13 cellular contexts compared by ENCODE assay signal in the genomic region with DNA sequence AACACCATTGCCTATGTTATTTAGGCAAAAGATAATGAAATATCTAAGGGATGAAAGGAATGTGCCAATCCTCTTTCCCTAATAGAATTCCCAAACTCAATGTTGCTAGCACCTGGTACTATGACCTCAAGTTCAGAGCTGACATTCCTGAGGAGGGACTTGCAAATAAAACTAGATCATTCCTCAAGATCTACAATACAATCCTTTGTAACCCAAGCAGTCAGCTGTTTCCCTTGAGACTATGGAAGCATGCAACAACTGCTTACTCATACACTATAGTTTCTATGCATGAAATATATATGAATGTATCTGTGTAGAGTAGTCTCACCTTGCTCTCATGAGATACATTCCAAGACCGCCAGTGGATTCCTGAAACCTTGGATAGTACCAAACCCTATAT.
DNase-seq lines count a peak whose midpoint lies in the region; TF ChIP-seq lines count a peak whose summit lies in the region.
"Had no signal": no experiment of that assay in that cellular context is flagged by ENCODE, and none has a peak within 500 bp of the region (broad histone marks: within the 10 kb centered on the region; RNA-seq: fewer than 3 reads in every experiment).

No MANE protein-coding gene starts in this region.

- CTCF ChIA-PET in AG04449 (lab: Yijun Ruan, JAX) = interaction anchor here (1.5 kb wide), 1 partner anchor 9 kb away, joined by 4 read pairs; no protein-coding TSS in a partner anchor
- CTCF ChIA-PET in mammary epithelial cell (lab: Charles Lee; ENCODE audit: low non-redundant PET) = no interaction called here
- CTCF ChIA-PET in GM10248 (lab: Yijun Ruan, JAX) = interaction anchor here (3.5 kb wide), 1 partner anchor 9 kb away, joined by 11 read pairs; no protein-coding TSS in a partner anchor

- dilution Hi-C loops in mammary epithelial cell (cut with HindIII; ENCODE audit: low sequenced_read_pairs) = no loop called here

- POLR2A ChIA-PET in AG04449 (lab: Yijun Ruan, JAX) (interaction anchor here (0.7 kb wide), 1 partner anchor 22 kb away, joined by 3 read pairs; no protein-coding TSS in a partner anchor), GM10248 (lab: Yijun Ruan, JAX) (no interaction called here)

- DNase-seq in AG04449 (ENCODE audit: low read depth, low spot score) (peak; percentile 80), HS-27A (ENCODE audit: low read depth) (peak; percentile 74), mammary epithelial cell (peak; percentile 91), iPS DF 4.7 (ENCODE audit: extremely low read depth, low spot score) (peak; percentile 14), COLO668 (lab: John Stamatoyannopoulos, UW; ENCODE audit: unreplicated experiment) (no peak), DMS 273 treated with DMSO at 0.1 percent for 48 hours (lab: John Stamatoyannopoulos, UW) (no peak), GM10248 (ENCODE audit: extremely low spot score) (no peak)
- DNase-seq in activated CD4-positive, alpha-beta T cell treated with anti-CD3 and anti-CD28 coated beads for 48 hours = no peak
- DNase-seq: activated CD4-positive, alpha-beta T cell treated with anti-CD3 and anti-CD28 coated beads for 1 hour; left lung; NCI-H1092 treated with DMSO at 0.1 percent for 48 hours; NCI-H774 had no signal

- intact Hi-C loops in mammary epithelial cell (cut with micrococcal nuclease) = no loop called here

- peak overlapping the region; percentile 43 for H3K9ac ChIP-seq in mammary epithelial cell (ENCODE audit: insufficient read depth, low read length)

- H3K4me3 ChIP-seq in AG04449 (ENCODE audit: low read depth, low read length) (no peak overlapping the region), mammary epithelial cell (replicated peaks in 1 of 3; ENCODE audit: insufficient read depth in 1 of 3, low read depth in 2 of 3, low read length in 3 of 3) (no peak overlapping the region)
- H3K4me3 ChIP-seq: cardiac muscle cell, left lung had no signal

- H3K79me2 ChIP-seq in mammary epithelial cell (ENCODE audit: insufficient read depth, low read length) = peaks cover 49% of the 10 kb centered on the region

- H3K9me3 ChIP-seq in mammary epithelial cell (replicated peaks; ENCODE audit: insufficient read depth, low read length) = no peaks in the 10 kb centered on the region
- H3K9me3 ChIP-seq: left lung had no signal

- peak overlapping the region; percentile 24 for H3K4me2 ChIP-seq in mammary epithelial cell (ENCODE audit: insufficient read depth, low read depth, low read length)

- no peaks in the 10 kb centered on the region for H3K27me3 ChIP-seq in mammary epithelial cell (ENCODE audit: insufficient read depth, low read length)
- H3K27me3 ChIP-seq: cardiac muscle cell, left lung had no signal

- no TSS peak for BruUV-seq in mammary epithelial cell (replicated peaks; lab: Mats Ljungman, UMichigan)

- TF ChIP-seq CTCF in AG04449 (IDR thresholded peaks at IDR 0.05; ENCODE audit: insufficient read depth, low read length, missing control alignments) (no peak), mammary epithelial cell (conservative IDR thresholded peaks at IDR 0.05 in 1 of 2, IDR thresholded peaks at IDR 0.05 in 1 of 2; ENCODE audit: extremely low read depth in 1 of 2, insufficient read depth in 1 of 2, low read depth in 1 of 2, low read length in 2 of 2) (no peak), GM10248 (IDR thresholded peaks at IDR 0.05; ENCODE audit: control extremely low read depth, extremely low read depth, low read depth, missing control alignments) (no peak)

- H4K20me1 ChIP-seq in mammary epithelial cell (ENCODE audit: insufficient read depth, low read length) = no peaks in the 10 kb centered on the region

- in situ Hi-C loops in mammary epithelial cell (cut with MboI; ENCODE audit: low sequenced_read_pairs in 2 of 2) = no loop called here

- WGBS in mammary epithelial cell (ENCODE audit: low coverage, missing lambda C conversion rate) = 83% methylated on average over 1 of the region's 1 CpG

- peaks cover 20% of the 10 kb centered on the region for H3K4me1 ChIP-seq in mammary epithelial cell (ENCODE audit: insufficient read depth, low read length)

- H3K27ac ChIP-seq in mammary epithelial cell (ENCODE audit: insufficient read depth, low read depth, low read length) = peak overlapping the region; percentile 89
- H3K27ac ChIP-seq: cardiac muscle cell, left lung had no signal

- H3K36me3 ChIP-seq in mammary epithelial cell (ENCODE audit: insufficient read depth, low read length) = no peaks in the 10 kb centered on the region
- H3K36me3 ChIP-seq: cardiac muscle cell, left lung had no signal

- H2AFZ ChIP-seq in mammary epithelial cell (ENCODE audit: low read depth, low read length) = no peak overlapping the region

Comparison
In these comparisons a context has a peak if more than half of its experiments do, and no peak if none do; other contexts are left out.
1. DNase-seq: peak in AG04449 (single experiment), HS-27A (single experiment), mammary epithelial cell (single experiment) and iPS DF 4.7 (single experiment); none in COLO668 (single experiment), DMS 273 treated with DMSO at 0.1 percent for 48 hours (single experiment), activated CD4-positive, alpha-beta T cell treated with anti-CD3 and anti-CD28 coated beads for 48 hours (single experiment) and GM10248 (single experiment).